21 cellular contexts compared by ENCODE assay signal in the genomic region with DNA sequence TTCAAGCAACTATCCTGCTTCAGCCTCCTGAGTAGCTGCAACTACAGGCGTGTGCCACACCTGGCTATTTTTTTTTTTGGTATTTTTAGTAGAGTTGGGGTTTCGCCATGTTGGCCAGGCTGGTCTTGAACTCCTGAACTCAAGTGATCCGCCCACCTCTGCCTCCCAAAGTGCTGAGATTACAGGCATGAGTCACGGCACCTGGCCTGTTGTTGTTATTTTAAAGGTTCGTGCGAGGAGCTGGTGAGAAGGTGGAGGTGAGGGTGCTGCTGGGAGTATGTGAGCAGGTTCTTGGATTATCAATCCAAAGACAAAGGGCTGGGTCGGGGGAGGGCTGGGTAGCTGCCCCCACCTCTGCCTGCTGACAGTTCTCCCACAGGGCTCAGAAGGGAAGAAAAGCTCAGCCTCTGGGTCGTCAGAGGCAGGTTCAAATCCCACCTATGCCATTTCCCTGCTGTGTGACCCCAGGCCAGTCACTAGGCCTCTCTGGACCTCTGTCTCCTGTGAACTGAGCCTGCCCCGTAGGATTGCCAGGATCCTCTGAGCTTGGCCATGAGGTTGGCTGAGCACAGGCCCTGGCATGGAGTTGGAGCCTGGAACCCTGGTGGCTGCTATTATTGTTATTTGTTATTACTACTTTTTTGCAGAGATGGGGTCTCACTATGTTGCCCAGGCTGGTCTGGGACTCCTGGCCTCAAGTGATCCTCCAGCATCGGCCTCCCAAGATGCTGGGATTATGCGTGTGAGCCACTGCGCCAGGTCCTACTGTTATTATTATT. TPM values are rescaled to one million over a fixed set of nuclear protein-coding genes. Genes with fewer than 3 reads are reported as not detected.
A peak's percentile ranks its signal among the peaks of the same experiment; 100 is the strongest.
DNase-seq lines count a peak whose midpoint lies in the region; ATAC-seq and TF ChIP-seq lines count a peak whose summit lies in the region.
"Had no signal": no experiment of that assay in that cellular context is flagged by ENCODE, and none has a peak within 500 bp of the region (broad histone marks: within the 10 kb centered on the region; RNA-seq: fewer than 3 reads in every experiment).

No MANE protein-coding gene starts in this region.

- TF ChIP-seq CTCF in HEK293 (tag by site-specific recombination; IDR thresholded peaks at IDR 0.05) (no peak), epithelial cell of esophagus (IDR thresholded peaks at IDR 0.05; ENCODE audit: insufficient read depth, low read depth, low read length, missing control alignments) (no peak), osteoblast (IDR thresholded peaks at IDR 0.05; ENCODE audit: extremely low read depth, low read depth, low read length) (no peak)
- no peak for TF ChIP-seq CTCF in CD4-positive, alpha-beta T cell (IDR thresholded peaks at IDR 0.05)

- POLR2A ChIA-PET in HEK293 (lab: Yijun Ruan, JAX): interaction anchor here (0.6 kb wide), 1 partner anchor 99 kb away, joined by 6 read pairs; no protein-coding TSS in a partner anchor
- POLR2A ChIA-PET in CD4-positive, alpha-beta T cell (lab: Charles Lee): no interaction called here

- no peaks in the 10 kb centered on the region for H4K20me1 ChIP-seq in osteoblast (ENCODE audit: insufficient read depth, low read length)

- H3K27ac Mint-ChIP-seq in CD4-positive, alpha-beta T cell: no peak overlapping the region

- H3K36me3 ChIP-seq in HEK293 (ENCODE audit: control insufficient read depth in 2 of 2, insufficient read depth in 1 of 2, low read length in 2 of 2): no peaks in the 10 kb centered on the region
- H3K36me3 ChIP-seq in osteoblast (ENCODE audit: insufficient read depth, low read length): no peaks in the 10 kb centered on the region
- H3K36me3 ChIP-seq: SJSA1 had no signal

- peaks cover 39% of the 10 kb centered on the region for H3K27me3 Mint-ChIP-seq in CD4-positive, alpha-beta T cell

- H3K36me3 Mint-ChIP-seq in CD4-positive, alpha-beta T cell (ENCODE audit: low read depth): no peaks in the 10 kb centered on the region

- peaks cover 7% of the 10 kb centered on the region for H3K27me3 ChIP-seq in osteoblast (ENCODE audit: insufficient read depth, low read length)
- H3K27me3 ChIP-seq in CD4-positive, alpha-beta T cell (ENCODE audit: control insufficient read depth, insufficient read depth, low read length): peaks cover 57% of the 10 kb centered on the region
- H3K27me3 ChIP-seq: SJSA1 had no signal

- ATAC-seq in Right ventricle myocardium inferior (no peak), left cardiac atrium (no peak), GM18517 (IDR thresholded peaks at IDR 0.05; ENCODE audit: unreplicated experiment) (no peak)
- no peak for ATAC-seq in CD4-positive, alpha-beta T cell (ENCODE audit: poor library complexity)

- intact Hi-C loops in Right ventricle myocardium inferior (cut with DNase I) (no loop called here), left cardiac atrium (cut with DNase I) (no loop called here)
- intact Hi-C loops in CD4-positive, alpha-beta T cell (cut with DNase I, micrococcal nuclease): no loop called here

- H3K4me1 Mint-ChIP-seq in CD4-positive, alpha-beta T cell (ENCODE audit: low read depth): no peaks in the 10 kb centered on the region

- no peak overlapping the region for H3K4me2 ChIP-seq in osteoblast (ENCODE audit: insufficient read depth, low read length)

- CTCF ChIA-PET in HEK293 (lab: Yijun Ruan, JAX): interaction anchor here (1.1 kb wide), 1 partner anchor 8 kb away, joined by 4 read pairs; no protein-coding TSS in a partner anchor
- CTCF ChIA-PET in CD4-positive, alpha-beta T cell (lab: Charles Lee): no interaction called here

- H3K9me3 ChIP-seq in HEK293 (ENCODE audit: control insufficient read depth, insufficient read depth, low read depth, low read length): no peaks in the 10 kb centered on the region
- H3K9me3 ChIP-seq in osteoblast (ENCODE audit: low read depth, low read length): no peaks in the 10 kb centered on the region
- H3K9me3 ChIP-seq in CD4-positive, alpha-beta T cell (ENCODE audit: control insufficient read depth, low read length): no peaks in the 10 kb centered on the region
- H3K9me3 ChIP-seq: SJSA1 had no signal

- no peak overlapping the region for H3K4me3 Mint-ChIP-seq in CD4-positive, alpha-beta T cell

- H3K27ac ChIP-seq in HEK293 (ENCODE audit: extremely low read depth, low read depth, low read length) (no peak overlapping the region), osteoblast (ENCODE audit: low read depth, low read length) (no peak overlapping the region)
- H3K27ac ChIP-seq in CD4-positive, alpha-beta T cell (ENCODE audit: low read depth, low read length): no peak overlapping the region
- H3K27ac ChIP-seq: C4-2B, SJSA1 had no signal

- peak; percentile 34 for DNase-seq in Right ventricle myocardium inferior (ENCODE audit: missing footprints)
- DNase-seq in left cardiac atrium: no peak
- DNase-seq in epithelial cell of esophagus (ENCODE audit: low read depth): peak; percentile 22
- peak; percentile 69 for DNase-seq in osteoblast (ENCODE audit: insufficient read length, low spot score, missing footprints)
- no peak for DNase-seq in CD4-positive, alpha-beta T cell
- DNase-seq in dermis blood vessel endothelial cell: no peak
- DNase-seq: DMS53, GDM1, KBM-7, NCI-H1092, NCI-H146, NCI-H2029, NCI-H226, NCI-H510A treated with DMSO at 0.1 percent for 48 hours, NCI-H748 treated with DMSO at 0.1 percent for 48 hours had no signal

- H3K9me3 Mint-ChIP-seq in CD4-positive, alpha-beta T cell: no peaks in the 10 kb centered on the region

- H3K4me3 ChIP-seq in HEK293 (ENCODE audit: low read depth, low read length) (no peak overlapping the region), epithelial cell of esophagus (ENCODE audit: low read length) (no peak overlapping the region), osteoblast (ENCODE audit: insufficient read depth, low read length) (no peak overlapping the region)
- H3K4me3 ChIP-seq: SJSA1 had no signal

- H3K79me2 ChIP-seq in osteoblast (ENCODE audit: insufficient read depth, low read length): no peaks in the 10 kb centered on the region

- H2AFZ ChIP-seq in osteoblast (ENCODE audit: low read length): no peak overlapping the region

- H3K4me1 ChIP-seq in HEK293 (ENCODE audit: control insufficient read depth, insufficient read depth, low read length): no peaks in the 10 kb centered on the region
- H3K4me1 ChIP-seq in osteoblast (ENCODE audit: insufficient read depth, low read length): peaks cover 10% of the 10 kb centered on the region

TF ChIP-seq in HEK293, 187 proteins besides CTCF, POLR2A, EP300 and RAD21:
- TF ChIP-seq ZNF768 (tag by site-specific recombination; IDR thresholded peaks at IDR 0.05) (peak; percentile 79; the same call in 1 of the 2 replicates), EGR2 (tag by site-specific recombination; IDR thresholded peaks at IDR 0.05; ENCODE audit: low read depth) (peak; percentile 24; the same call in 1 of the 2 replicates), ZNF121 (tag by site-specific recombination; IDR thresholded peaks at IDR 0.05) (peak; percentile 91)
- TF ChIP-seq, protein P1, sequence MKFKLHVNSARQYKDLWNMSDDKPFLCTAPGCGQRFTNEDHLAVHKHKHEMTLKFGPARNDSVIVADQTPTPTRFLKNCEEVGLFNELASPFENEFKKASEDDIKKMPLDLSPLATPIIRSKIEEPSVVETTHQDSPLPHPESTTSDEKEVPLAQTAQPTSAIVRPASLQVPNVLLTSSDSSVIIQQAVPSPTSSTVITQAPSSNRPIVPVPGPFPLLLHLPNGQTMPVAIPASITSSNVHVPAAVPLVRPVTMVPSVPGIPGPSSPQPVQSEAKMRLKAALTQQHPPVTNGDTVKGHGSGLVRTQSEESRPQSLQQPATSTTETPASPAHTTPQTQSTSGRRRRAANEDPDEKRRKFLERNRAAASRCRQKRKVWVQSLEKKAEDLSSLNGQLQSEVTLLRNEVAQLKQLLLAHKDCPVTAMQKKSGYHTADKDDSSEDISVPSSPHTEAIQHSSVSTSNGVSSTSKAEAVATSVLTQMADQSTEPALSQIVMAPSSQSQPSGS (tag by site-specific recombination; IDR thresholded peaks at IDR 0.05; ENCODE audit: low read depth): no peak
- TF ChIP-seq, protein P2, sequence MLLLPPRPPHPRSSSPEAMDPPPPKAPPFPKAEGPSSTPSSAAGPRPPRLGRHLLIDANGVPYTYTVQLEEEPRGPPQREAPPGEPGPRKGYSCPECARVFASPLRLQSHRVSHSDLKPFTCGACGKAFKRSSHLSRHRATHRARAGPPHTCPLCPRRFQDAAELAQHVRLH (tag by site-specific recombination; IDR thresholded peaks at IDR 0.05): 0 out of 2 replicates have a peak, but pooled peaks have one; percentile 24

RNA-seq across cellular contexts. Expression of a gene that starts 1.5 kb away (rescaled TPM):
- total RNA-seq in Right ventricle myocardium inferior: 5,817 TPM
- total RNA-seq in left cardiac atrium: 1,000 to 10,000 TPM; 3,072 to 3,213 TPM
- under 0.01 and 0.36 TPM in 2 replicates for total RNA-seq in osteoblast
- not detected for total RNA-seq in CD4-positive, alpha-beta T cell
- not detected in 2 replicates for total RNA-seq in dermis blood vessel endothelial cell
- total RNA-seq: A172, H4, SJSA1 had no signal

RNA-seq across cellular contexts. Expression of a gene that starts 19.4 kb away (rescaled TPM):
- total RNA-seq in Right ventricle myocardium inferior (not detected), left cardiac atrium (under 1 TPM; 0.21 to 0.24 TPM), osteoblast (0.29 and 0.72 TPM in 2 replicates), dermis blood vessel endothelial cell (0.17 and 0.60 TPM in 2 replicates)
- total RNA-seq in CD4-positive, alpha-beta T cell: not detected
- total RNA-seq: A172, H4 had no signal

RNA-seq across cellular contexts. Expression of a gene that starts 49.2 kb away (rescaled TPM):
- total RNA-seq in Right ventricle myocardium inferior (12.7 TPM), left cardiac atrium (10 to 100 TPM; 12.7 to 13.0 TPM), osteoblast (47.4 and 52.5 TPM in 2 replicates), dermis blood vessel endothelial cell (16.3 and 24.5 TPM in 2 replicates)
- 1 to 10 TPM; 8.7 to 9.6 TPM for total RNA-seq in CD4-positive, alpha-beta T cell

Comparison
In these comparisons a context has a peak if more than half of its experiments do, and no peak if none do; other contexts are left out.
1. DNase-seq: peak in Right ventricle myocardium inferior (single experiment), epithelial cell of esophagus (single experiment) and osteoblast (single experiment); none in left cardiac atrium (single experiment), CD4-positive, alpha-beta T cell (0 of 10) and dermis blood vessel endothelial cell (single experiment).
2. RNA of a gene that starts 1.5 kb away (total RNA-seq): 5,817 TPM in Right ventricle myocardium inferior (single experiment) and 3,072 to 3,213 TPM in left cardiac atrium; under 0.01 to 0.36 TPM in osteoblast, not detected in CD4-positive, alpha-beta T cell and not detected in dermis blood vessel endothelial cell; every median in the first group is over 1,000 times any median in the second.